Comparison of ENCODE assay signal across 19 cellular contexts in the genomic region with DNA sequence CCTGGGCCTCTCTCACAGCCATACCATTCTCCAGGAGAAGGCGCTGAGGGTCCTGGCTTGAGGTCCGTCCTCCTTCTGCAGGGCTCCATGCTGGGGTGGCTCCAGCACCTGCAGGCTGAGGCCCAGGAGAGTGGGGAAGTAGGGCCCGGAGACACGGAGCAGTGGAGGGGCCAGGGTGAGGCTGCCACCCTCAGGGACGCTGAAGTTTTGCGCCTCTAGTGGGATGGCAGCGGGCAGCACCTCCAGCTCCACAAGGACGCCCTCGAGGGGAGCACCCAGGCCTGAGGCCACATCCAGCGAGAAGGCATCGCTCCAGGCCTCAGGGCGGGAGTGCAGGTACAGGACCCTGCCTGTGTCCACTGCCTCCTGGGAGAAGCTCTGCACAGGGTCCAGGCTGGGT. TPM values are rescaled to one million over a fixed set of nuclear protein-coding genes. Genes with fewer than 3 reads are reported as not detected.
"Had no signal": no experiment of that assay in that cellular context is flagged by ENCODE, and none has a peak within 500 bp of the region (broad histone marks: within the 10 kb centered on the region; RNA-seq: fewer than 3 reads in every experiment).

No MANE protein-coding gene starts in this region.

- H3K9me3 ChIP-seq: ascending aorta, left ventricle myocardium inferior, ovary, prostate gland, thoracic aorta had no signal

- H3K27ac ChIP-seq: foreskin keratinocyte, left ventricle myocardium inferior, ovary, prostate gland had no signal

- H3K36me3 ChIP-seq: ovary, prostate gland had no signal

- H3K27me3 ChIP-seq: ascending aorta, foreskin keratinocyte, ovary had no signal

- FAIRE-seq: colon had no signal

- H3K4me3 ChIP-seq: ascending aorta, left ventricle myocardium inferior, ovary, prostate gland, thoracic aorta had no signal

- DNase-seq: activated T-cell treated with anti-CD3 and anti-CD28 coated beads, Interleukin-2, amount 50 U/mL, for 1 hour; central memory CD4-positive, alpha-beta T cell; effector memory CD4-positive, alpha-beta T cell; foreskin keratinocyte; left ventricle myocardium inferior; mammary epithelial cell; midbrain; natural killer cell; ovary; stimulated activated CD4-positive, alpha-beta T cell treated with anti-CD3 and anti-CD28 coated beads, Interleukin-4, amount 100 ng/mL, for 24 hours; stimulated activated naive CD4-positive, alpha-beta T cell treated with Interleukin-2 at 50 U/mL for 16 hours; T1000 had no signal

- H3K4me1 ChIP-seq: foreskin keratinocyte, prostate gland had no signal

- ATAC-seq: activated naive CD4-positive, alpha-beta T cell treated with anti-CD3 and anti-CD28 coated beads, Interleukin-2, amount 50 U/mL, for 72 hours; natural killer cell; WTC11 had no signal

RNA-seq across cellular contexts. Expression of gene CSPG4, which starts 27.5 kb away (rescaled TPM):
- total RNA-seq: activated naive CD4-positive, alpha-beta T cell treated with anti-CD3 and anti-CD28 coated beads, Interleukin-2, amount 50 U/mL, for 72 hours; T-helper 1 cell treated with Interleukin-12 subunit alpha and Interleukin-12 subunit beta and Interleukin-4 antibody, amounts not matched to agents 30 ng/mL and 1 ng/mL, for 36 hours had no signal
